In the genomic region with DNA sequence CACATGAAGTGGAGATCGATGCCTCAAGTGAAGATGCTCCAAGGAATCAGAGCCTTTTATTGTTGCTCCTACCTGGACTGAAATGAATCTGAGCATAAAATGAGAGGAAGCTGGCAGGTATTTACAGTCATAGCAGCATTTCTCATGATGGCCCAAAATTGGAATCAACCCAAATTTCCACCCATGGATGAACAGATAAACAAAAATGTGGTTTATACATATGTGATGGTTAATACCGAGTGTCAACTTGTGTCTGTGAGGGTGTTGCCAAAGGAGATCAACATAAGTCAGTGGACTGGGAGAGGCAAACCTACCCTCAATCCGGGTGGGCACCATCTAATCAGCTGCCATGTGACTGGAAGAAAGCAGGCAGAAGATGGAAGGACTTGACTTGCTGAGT, we compare ENCODE assay signal across 18 cellular contexts.
"Had no signal": no experiment of that assay in that cellular context is flagged by ENCODE, and none has a peak within 500 bp of the region (broad histone marks: within the 10 kb centered on the region; RNA-seq: fewer than 3 reads in every experiment).

No MANE protein-coding gene starts in this region.

- H3K27me3 ChIP-seq: dorsolateral prefrontal cortex, foreskin keratinocyte, gastroesophageal sphincter, heart left ventricle, hepatocyte had no signal

- H2AFZ ChIP-seq: hepatocyte had no signal

- H3K4me1 ChIP-seq: esophagus muscularis mucosa, foreskin keratinocyte, gastroesophageal sphincter, heart left ventricle, left lung, lower lobe of right lung had no signal

- H3K27ac ChIP-seq: dorsolateral prefrontal cortex, esophagus muscularis mucosa, foreskin keratinocyte, gastroesophageal sphincter, heart left ventricle, hepatocyte, left lung, lower lobe of right lung had no signal

- ATAC-seq: foreskin keratinocyte; gastroesophageal sphincter; heart left ventricle; left cardiac atrium; left lung; left ventricle myocardium superior; lower lobe of right lung; mucosa of descending colon; naive thymus-derived CD8-positive, alpha-beta T cell had no signal

- H3K9me3 ChIP-seq: esophagus muscularis mucosa, gastroesophageal sphincter, heart left ventricle, left lung, lower lobe of right lung, mucosa of descending colon had no signal

- DNase-seq: dermis blood vessel endothelial cell; dorsolateral prefrontal cortex; effector CD4-positive, alpha-beta T cell; effector memory CD4-positive, alpha-beta T cell; foreskin keratinocyte; heart left ventricle; hypothalamus; left cardiac atrium; left lung; left ventricle myocardium superior; lower lobe of right lung; mesenchymal stem cell; mucosa of descending colon; naive B cell; naive thymus-derived CD8-positive, alpha-beta T cell had no signal

- H3K79me2 ChIP-seq: hepatocyte had no signal

- H3K36me3 ChIP-seq: esophagus muscularis mucosa, gastroesophageal sphincter, heart left ventricle, left lung, lower lobe of right lung had no signal

- H3K4me3 ChIP-seq: dorsolateral prefrontal cortex, esophagus muscularis mucosa, gastroesophageal sphincter, heart left ventricle, hepatocyte, left lung, lower lobe of right lung, mucosa of descending colon had no signal

- H3K4me2 ChIP-seq: hepatocyte had no signal
